In the genomic region with DNA sequence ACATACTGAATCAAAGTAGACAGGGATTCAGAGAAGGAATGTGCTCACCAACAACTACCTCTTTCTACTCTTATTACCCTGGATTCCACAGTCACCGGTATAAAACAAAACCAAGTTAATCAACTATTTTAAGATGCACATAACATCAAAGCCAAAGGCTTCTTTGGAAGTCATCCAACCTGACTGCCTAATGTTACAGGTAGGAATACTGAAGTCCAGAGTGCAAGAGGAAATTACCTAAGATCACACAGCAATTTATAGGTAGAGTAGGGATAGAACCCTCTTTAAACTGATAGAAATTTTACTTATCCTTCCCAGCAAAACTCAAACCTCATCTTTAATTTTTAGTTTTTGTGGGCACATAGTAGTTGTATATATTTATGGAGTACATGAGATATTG, we compare ENCODE assay signal across 15 cellular contexts.
DNase-seq lines count a peak whose midpoint lies in the region; ATAC-seq, FAIRE-seq and TF ChIP-seq lines count a peak whose summit lies in the region.
"Had no signal": no experiment of that assay in that cellular context is flagged by ENCODE, and none has a peak within 500 bp of the region (broad histone marks: within the 10 kb centered on the region; RNA-seq: fewer than 3 reads in every experiment).

No MANE protein-coding gene starts in this region.

- TF ChIP-seq POLR2A in GM12892 (IDR thresholded peaks at IDR 0.05; ENCODE audit: low read depth, low read length) = no peak
- no peak for TF ChIP-seq POLR2A in right lobe of liver (IDR thresholded peaks at IDR 0.05)
- no peak for TF ChIP-seq POLR2A in erythroblast (IDR thresholded peaks at IDR 0.05; ENCODE audit: low read length)

- intact Hi-C loops in right lobe of liver (cut with DNase I) = no loop called here

- no peaks in the 10 kb centered on the region for H3K9me3 ChIP-seq in right lobe of liver
- no peaks in the 10 kb centered on the region for H3K9me3 ChIP-seq in small intestine (ENCODE audit: control insufficient read depth, low read depth)
- H3K9me3 ChIP-seq: A549, BE2C had no signal

- WGBS in right lobe of liver (ENCODE audit: insufficient coverage, low coverage, low lambda C conversion rate, missing lambda C conversion rate) = 31% methylated on average over 1 of the region's 1 CpG
- 12 to 58% (median 35%) methylated on average over 1 of the region's 1 CpG for WGBS in small intestine, 3 donors

- peak in 3 of 4 donors; percentile 32 to 45 (median 41) for ATAC-seq in right lobe of liver
- ATAC-seq: A549 had no signal

- peaks cover 0 to 51% (median 15%) of the 10 kb centered on the region in 4 donors for H3K4me1 ChIP-seq in right lobe of liver
- H3K4me1 ChIP-seq in small intestine (ENCODE audit: control insufficient read depth in 2 of 2, insufficient read depth in 1 of 2, low read depth in 1 of 2, low read length in 1 of 2) = peaks cover 6 to 9% of the 10 kb centered on the region in 2 donors

- H3K36me3 ChIP-seq in right lobe of liver (no peaks in the 10 kb centered on the region), small intestine (ENCODE audit: control insufficient read depth in 2 of 2, insufficient read depth in 2 of 2, low read length in 2 of 2) (no peaks in the 10 kb centered on the region)
- H3K36me3 ChIP-seq: BE2C had no signal

- no peak overlapping the region for H3K27ac ChIP-seq in right lobe of liver
- H3K27ac ChIP-seq in small intestine (ENCODE audit: low read depth in 1 of 2, low read length in 1 of 2) = no peak overlapping the region
- H3K27ac ChIP-seq: A549, C4-2B had no signal

- H3K27me3 ChIP-seq in right lobe of liver (no peaks in the 10 kb centered on the region), small intestine (ENCODE audit: control insufficient read depth in 2 of 2, insufficient read depth in 2 of 2, low read length in 2 of 2) (no peaks in the 10 kb centered on the region)
- H3K27me3 ChIP-seq: BE2C had no signal

- peak; percentile 50 for FAIRE-seq in GM12892 (lab: Jason Lieb, UNC)
- no peak for FAIRE-seq in small intestine (lab: Jason Lieb, UNC)
- FAIRE-seq: A549, G401.6 had no signal

- H3K4me3 ChIP-seq in right lobe of liver (no peak overlapping the region), small intestine (ENCODE audit: low read depth in 1 of 2, low read length in 2 of 2) (no peak overlapping the region)
- H3K4me3 ChIP-seq: A549 had no signal

- no peak for TF ChIP-seq CTCF in right lobe of liver (IDR thresholded peaks at IDR 0.05)

- no peak for DNase-seq in GM12892 (ENCODE audit: insufficient read length)
- DNase-seq in LoVo (ENCODE audit: low spot score) = peak; percentile 30
- no peak for DNase-seq in right lobe of liver
- DNase-seq in small intestine = peak; percentile 81
- no peak for DNase-seq in erythroblast (lab: John Stamatoyannopoulos, UW)
- no peak for DNase-seq in KG1 (lab: John Stamatoyannopoulos, UW)
- no peak for DNase-seq in kidney glomerular epithelial cell (lab: John Stamatoyannopoulos, UW)
- DNase-seq: BE2C; CD4-positive, alpha-beta memory T cell; DMS79; HCEC 1CT; HFFc6 had no signal

Comparison
In these comparisons a context has a peak if more than half of its experiments do, and no peak if none do; other contexts are left out.
1. DNase-seq: peak in LoVo (single experiment) and small intestine (single experiment); none in GM12892 (single experiment), right lobe of liver (0 of 3), erythroblast (0 of 2), KG1 (single experiment) and kidney glomerular epithelial cell (single experiment).